ENCODE assay signal across 9 cellular contexts in genomic region chr2:241009601-241010530, GRCh38. TPM values are rescaled to one million over a fixed set of nuclear protein-coding genes. Genes with fewer than 3 reads are reported as not detected.
DNase-seq lines count a peak whose midpoint lies in the region; ATAC-seq and TF ChIP-seq lines count a peak whose summit lies in the region.
"Had no signal": no experiment of that assay in that cellular context is flagged by ENCODE, and none has a peak within 500 bp of the region (broad histone marks: within the 10 kb centered on the region; RNA-seq: fewer than 3 reads in every experiment).

No MANE protein-coding gene starts in this region.

- peak; percentile 21 for ATAC-seq in activated B cell treated with CpG ODN at 0.5 μM for 24 hours (ENCODE audit: low read depth)
- peak; percentile 54 to 58 for ATAC-seq in stimulated activated naive B cell treated with anti-CD40 and anti-IgM and Interleukin-4, amounts not matched to agents 10 μg/mL and 1 μg/mL and 100 μg/mL, for 72 hours (replicated peaks)
- ATAC-seq in GM19351 (IDR thresholded peaks at IDR 0.05; ENCODE audit: unreplicated experiment), result no peak
- no peak for ATAC-seq in GM21825 (IDR thresholded peaks at IDR 0.05; ENCODE audit: unreplicated experiment)

- POLR2A ChIA-PET in activated B cell treated with CpG ODN at 0.5 μM for 24 hours (lab: Charles Lee), result no interaction called here

- peaks cover 0 to 11% (median 0%) of the 10 kb centered on the region in 4 donors for H3K4me1 ChIP-seq in liver (ENCODE audit: control insufficient read depth in 4 of 4, insufficient read depth in 4 of 4, low read length in 3 of 4)

- no peak for TF ChIP-seq RAD21 in liver (IDR thresholded peaks at IDR 0.05)

- H3K9ac ChIP-seq in liver (ENCODE audit: low read depth in 1 of 2, low read length in 2 of 2), result no peak overlapping the region

- no peaks in the 10 kb centered on the region for H3K9me3 ChIP-seq in liver (ENCODE audit: control insufficient read depth in 4 of 4, low read length in 3 of 4)

- peaks cover 0 to 7% (median 0%) of the 10 kb centered on the region in 45 donors for H3K27me3 ChIP-seq in dorsolateral prefrontal cortex
- no peaks in the 10 kb centered on the region for H3K27me3 ChIP-seq in liver (ENCODE audit: control insufficient read depth in 4 of 4, insufficient read depth in 4 of 4, low read length in 3 of 4)

- intact Hi-C loops in activated B cell treated with CpG ODN at 0.5 μM for 24 hours (cut with micrococcal nuclease) (no loop called here), dorsolateral prefrontal cortex (cut with DNase I) (no loop called here)

- 54% methylated on average over 28 of the region's 28 CpGs for WGBS in liver

- H3K36me3 Mint-ChIP-seq in activated B cell treated with CpG ODN at 0.5 μM for 24 hours (ENCODE audit: low read depth), result no peaks in the 10 kb centered on the region
- H3K36me3 Mint-ChIP-seq in stimulated activated naive B cell treated with anti-CD40 and anti-IgM and Interleukin-4, amounts not matched to agents 10 μg/mL and 1 μg/mL and 100 μg/mL, for 72 hours, result peaks cover 4 to 5% of the 10 kb centered on the region in 2 donors

- CTCF ChIA-PET in activated B cell treated with CpG ODN at 0.5 μM for 24 hours (lab: Charles Lee), result no interaction called here

- H3K4me1 Mint-ChIP-seq in activated B cell treated with CpG ODN at 0.5 μM for 24 hours, result peaks cover 3% of the 10 kb centered on the region
- H3K4me1 Mint-ChIP-seq in stimulated activated naive B cell treated with anti-CD40 and anti-IgM and Interleukin-4, amounts not matched to agents 10 μg/mL and 1 μg/mL and 100 μg/mL, for 72 hours, result peaks cover 9 to 19% of the 10 kb centered on the region in 2 donors

- H3K4me3 ChIP-seq in dorsolateral prefrontal cortex (peak overlapping the region in 28 of 59 donors; percentile 1 to 42 (median 24)), liver (ENCODE audit: low read depth in 1 of 3, low read length in 3 of 3) (no peak overlapping the region)

- no peak overlapping the region for H3K4me3 Mint-ChIP-seq in activated B cell treated with CpG ODN at 0.5 μM for 24 hours
- peak overlapping the region; percentile 21 to 73 for H3K4me3 Mint-ChIP-seq in stimulated activated naive B cell treated with anti-CD40 and anti-IgM and Interleukin-4, amounts not matched to agents 10 μg/mL and 1 μg/mL and 100 μg/mL, for 72 hours

- peak overlapping the region in 36 of 59 donors; percentile 6 to 76 (median 54) for H3K27ac ChIP-seq in dorsolateral prefrontal cortex
- H3K27ac ChIP-seq in liver (ENCODE audit: low read depth in 1 of 2, low read length in 2 of 2), result no peak overlapping the region
- H3K27ac ChIP-seq: 22Rv1 had no signal

- no peak overlapping the region for H3K27ac Mint-ChIP-seq in activated B cell treated with CpG ODN at 0.5 μM for 24 hours
- no peak overlapping the region for H3K27ac Mint-ChIP-seq in stimulated activated naive B cell treated with anti-CD40 and anti-IgM and Interleukin-4, amounts not matched to agents 10 μg/mL and 1 μg/mL and 100 μg/mL, for 72 hours

- DNase-seq in DMS 273 (lab: John Stamatoyannopoulos, UW; ENCODE audit: unreplicated experiment) (peak; percentile 58), DMS 273 treated with DMSO at 0.1 percent for 48 hours (lab: John Stamatoyannopoulos, UW) (no peak), activated B cell treated with CpG ODN at 0.5 μM for 24 hours (peak; percentile 15), dorsolateral prefrontal cortex (peak in 5 of 10 donors; percentile 25 to 54 (median 44))
- DNase-seq in stimulated activated naive B cell treated with anti-CD40 and anti-IgM and Interleukin-4, amounts not matched to agents 10 μg/mL and 1 μg/mL and 100 μg/mL, for 72 hours, result no peak

- peaks cover 9% of the 10 kb centered on the region for H3K9me3 Mint-ChIP-seq in activated B cell treated with CpG ODN at 0.5 μM for 24 hours
- peaks cover 9 to 11% of the 10 kb centered on the region in 2 donors for H3K9me3 Mint-ChIP-seq in stimulated activated naive B cell treated with anti-CD40 and anti-IgM and Interleukin-4, amounts not matched to agents 10 μg/mL and 1 μg/mL and 100 μg/mL, for 72 hours

- H3K36me3 ChIP-seq in liver (ENCODE audit: control insufficient read depth in 4 of 4, insufficient read depth in 3 of 4, low read depth in 1 of 4, low read length in 3 of 4), result peaks cover 0 to 6% (median 0%) of the 10 kb centered on the region in 4 donors

- peaks cover 10% of the 10 kb centered on the region for H3K27me3 Mint-ChIP-seq in activated B cell treated with CpG ODN at 0.5 μM for 24 hours
- H3K27me3 Mint-ChIP-seq in stimulated activated naive B cell treated with anti-CD40 and anti-IgM and Interleukin-4, amounts not matched to agents 10 μg/mL and 1 μg/mL and 100 μg/mL, for 72 hours, result peaks cover 20 to 43% of the 10 kb centered on the region in 2 donors

- TF ChIP-seq CTCF in activated B cell treated with CpG ODN at 0.5 μM for 24 hours (IDR thresholded peaks at IDR 0.05) (no peak), dorsolateral prefrontal cortex (IDR thresholded peaks at IDR 0.05 in 54 of 56, conservative IDR thresholded peaks at IDR 0.05 in 2 of 56; ENCODE audit: low read depth in 1 of 56, partially characterized antibody in 56 of 56) (no peak), liver (IDR thresholded peaks at IDR 0.05; ENCODE audit: low read depth, low read length, missing input control) (peak; percentile 9)

TF ChIP-seq in liver, 16 proteins besides CTCF, POLR2A, EP300 and RAD21:
- TF ChIP-seq NR2F2 (IDR thresholded peaks at IDR 0.05) (peak; percentile 82), FOXA2 (IDR thresholded peaks at IDR 0.05) (no peak)

RNA-seq across cellular contexts. Expression of gene SNED1, which starts 11.4 kb away (rescaled TPM):
- total RNA-seq in activated B cell treated with CpG ODN at 0.5 μM for 24 hours (44.7 and 59.8 TPM in 2 replicates), dorsolateral prefrontal cortex (10 to 100 TPM; 19.4 to 99.0 (median 47.6) TPM), liver (10 to 100 TPM in 1 of 2 donors, under 1 TPM in 1; 0.65 to 18.1 TPM)
- polyA plus RNA-seq in liver, result 1 to 10 TPM; 2.6 to 3.0 TPM

Comparison
In these comparisons a context has a peak if more than half of its experiments do, and no peak if none do; other contexts are left out.
1. DNase-seq: peak in DMS 273 (single experiment) and activated B cell treated with CpG ODN at 0.5 μM for 24 hours (single experiment); none in DMS 273 treated with DMSO at 0.1 percent for 48 hours (single experiment) and stimulated activated naive B cell treated with anti-CD40 and anti-IgM and Interleukin-4, amounts not matched to agents 10 μg/mL and 1 μg/mL and 100 μg/mL, for 72 hours (single experiment).
2. ATAC-seq: peak in activated B cell treated with CpG ODN at 0.5 μM for 24 hours (single experiment) and stimulated activated naive B cell treated with anti-CD40 and anti-IgM and Interleukin-4, amounts not matched to agents 10 μg/mL and 1 μg/mL and 100 μg/mL, for 72 hours (2 of 2); none in GM19351 (single experiment) and GM21825 (single experiment).
3. H3K27ac ChIP-seq: peak in dorsolateral prefrontal cortex (36 of 59); none in liver (0 of 2).